8 cellular contexts compared by ENCODE assay signal in the genomic region with DNA sequence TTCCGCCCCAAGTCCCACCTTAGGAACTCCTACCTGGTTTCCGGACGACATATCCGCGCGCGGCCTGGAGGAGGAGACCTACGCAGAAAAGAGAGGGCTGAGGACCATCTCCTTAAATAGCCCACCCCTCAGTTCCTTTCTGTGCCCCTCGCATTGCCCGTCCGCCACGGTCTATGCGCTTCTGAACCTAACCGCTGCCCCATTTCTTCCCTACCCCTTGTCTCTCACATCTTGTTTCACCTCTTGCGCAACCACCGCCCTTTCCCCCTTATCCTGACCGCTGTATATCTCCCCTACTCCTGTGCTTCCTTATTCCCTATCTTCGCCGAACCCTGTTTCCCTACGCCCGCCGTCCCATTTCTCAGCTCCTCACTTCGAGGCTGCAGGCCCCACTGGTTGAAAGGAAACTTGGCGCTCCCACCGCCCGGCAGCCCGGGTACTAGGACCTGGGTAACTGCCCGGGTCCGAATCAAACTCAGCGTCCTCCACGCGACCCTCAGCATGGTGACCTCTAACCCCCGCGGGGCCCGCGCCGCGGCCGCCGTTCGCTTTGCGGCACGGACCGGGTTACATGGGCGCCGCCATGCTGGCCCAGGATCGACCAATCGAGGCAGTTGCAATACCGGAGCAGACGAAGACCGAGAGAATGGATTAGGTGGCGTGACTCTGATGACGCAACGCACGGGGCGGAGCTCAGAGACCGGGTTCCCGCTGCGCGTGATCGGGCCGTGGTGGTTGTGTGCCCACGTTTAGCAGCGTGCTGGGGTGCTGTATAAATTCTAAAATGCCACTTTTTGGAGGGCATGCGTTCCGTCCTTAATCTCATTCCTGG. TPM values are rescaled to one million over a fixed set of nuclear protein-coding genes. Genes with fewer than 3 reads are reported as not detected.
DNase-seq lines count a peak whose midpoint lies in the region; ATAC-seq and TF ChIP-seq lines count a peak whose summit lies in the region.

TSS of gene MRPS15 (minus strand) at position 612 of the 832 bp plus-strand sequence. CDS start at position 503, 109 bp downstream.

- peak within 1 kb of the TSS; percentile 86 for H4K12ac ChIP-seq in trophoblast cell (ENCODE audit: low read depth, low read length)

- intact Hi-C loops in transverse colon (cut with DNase I; ENCODE audit: low total_unique reads), result no loop called here

- H3K79me2 ChIP-seq in trophoblast cell (ENCODE audit: control insufficient read depth, insufficient read depth, low read length, poor library complexity), result peaks cover 8% of the 10 kb centered on the region

- no peak within 1 kb of the TSS for H3K23ac ChIP-seq in trophoblast cell (ENCODE audit: low read length)

- DNase-seq in GM12865 (ENCODE audit: low read depth) (peak; percentile 95), NCI-H1417 treated with DMSO at 0.1 percent for 48 hours (lab: John Stamatoyannopoulos, UW) (peak; percentile 66), SW480 (ENCODE audit: low spot score) (peak; percentile 92), adipocyte (ENCODE audit: low read depth) (peak; percentile 99), cardiac muscle cell (ENCODE audit: low read depth in 1 of 2, low spot score in 1 of 2) (peak; percentile 96 to 97), trophoblast cell (peak; percentile 91 to 97), transverse colon (peak; percentile 97)

- peak within 1 kb of the TSS; percentile 90 for H2AFZ ChIP-seq in trophoblast cell (ENCODE audit: insufficient read depth, low read length, poor library complexity)

- peak within 1 kb of the TSS; percentile 85 for H2BK5ac ChIP-seq in trophoblast cell (ENCODE audit: low read depth, low read length, poor library complexity)

- peak; percentile 86 for ATAC-seq in HG02763 (IDR thresholded peaks at IDR 0.05; ENCODE audit: unreplicated experiment)

- WGBS in trophoblast cell (ENCODE audit: extremely low coverage, insufficient coverage, insufficient read length), result no CpG with 5 or more reads among the region's 66 CpGs
- WGBS in transverse colon (ENCODE audit: low coverage in 1 of 2), 2 donors, result 1% methylated on average over 52 of the region's 66 CpGs; no CpG with 5 or more reads in 1 of the 2 donors

- TF ChIP-seq CTCF in GM12865 (IDR thresholded peaks at IDR 0.05; ENCODE audit: insufficient read depth, low read depth, low read length, missing control alignments), result no peak
- no peak for TF ChIP-seq CTCF in cardiac muscle cell (IDR thresholded peaks at IDR 0.05; ENCODE audit: low read depth, low read length)
- TF ChIP-seq CTCF in transverse colon (IDR thresholded peaks at IDR 0.05), result no peak

- H3K9me3 ChIP-seq in adipocyte (ENCODE audit: control insufficient read depth, low read length) (no peaks in the 10 kb centered on the region), cardiac muscle cell (ENCODE audit: low read depth) (no peaks in the 10 kb centered on the region), trophoblast cell (ENCODE audit: insufficient read depth, low read depth, low read length) (no peaks in the 10 kb centered on the region), transverse colon (no peaks in the 10 kb centered on the region)

- peak within 1 kb of the TSS; percentile 72 for H2AK5ac ChIP-seq in trophoblast cell (ENCODE audit: low read length)

- peak within 1 kb of the TSS; percentile 87 for H3K4me3 ChIP-seq in GM12865 (ENCODE audit: low read depth, low read length)
- peak within 1 kb of the TSS; percentile 96 for H3K4me3 ChIP-seq in adipocyte (ENCODE audit: low read length)
- H3K4me3 ChIP-seq in cardiac muscle cell, result peak within 1 kb of the TSS; percentile 77
- peak within 1 kb of the TSS; percentile 89 for H3K4me3 ChIP-seq in trophoblast cell (ENCODE audit: low read depth, low read length)
- H3K4me3 ChIP-seq in transverse colon, result peak within 1 kb of the TSS; percentile 49 to 87 (median 74)

- H3K79me1 ChIP-seq in trophoblast cell (ENCODE audit: low read length), result peaks cover 13% of the 10 kb centered on the region

- H3K27me3 ChIP-seq in adipocyte (replicated peaks; ENCODE audit: control insufficient read depth, insufficient read depth, low read length) (no peaks in the 10 kb centered on the region), cardiac muscle cell (no peaks in the 10 kb centered on the region), trophoblast cell (ENCODE audit: insufficient read depth, low read length) (no peaks in the 10 kb centered on the region), transverse colon (no peaks in the 10 kb centered on the region)

- peak within 1 kb of the TSS; percentile 98 for H3K9ac ChIP-seq in adipocyte (ENCODE audit: low read length)
- H3K9ac ChIP-seq in trophoblast cell (ENCODE audit: low read length), result peak within 1 kb of the TSS; percentile 87

- H4K91ac ChIP-seq in trophoblast cell (ENCODE audit: low read depth, low read length), result peak within 1 kb of the TSS; percentile 98

- H2BK120ac ChIP-seq in trophoblast cell (ENCODE audit: insufficient read depth, low read length, poor library complexity), result peak within 1 kb of the TSS; percentile 85

- in situ Hi-C loops in transverse colon (cut with MboI; ENCODE audit: low pct_ligation_motif_present in 1 of 4, low pct_unique_long_range_greater_than_20kb in 1 of 4, low sequenced_read_pairs in 3 of 4), result no loop called here

- H3K36me3 ChIP-seq in adipocyte (ENCODE audit: control insufficient read depth, insufficient read depth, low read length, severe bottlenecking), result peaks cover 33% of the 10 kb centered on the region
- H3K36me3 ChIP-seq in cardiac muscle cell, result peaks cover 2% of the 10 kb centered on the region
- H3K36me3 ChIP-seq in trophoblast cell (ENCODE audit: control insufficient read depth in 1 of 2, insufficient read depth in 2 of 2, low read length in 2 of 2), result peaks cover 22 to 33% of the 10 kb centered on the region in 2 experiments
- peaks cover 0 to 14% (median 4%) of the 10 kb centered on the region in 4 donors for H3K36me3 ChIP-seq in transverse colon

- peak within 1 kb of the TSS; percentile 88 for H3K14ac ChIP-seq in trophoblast cell (ENCODE audit: low read length)

- H3K4ac ChIP-seq in trophoblast cell (ENCODE audit: low read depth, low read length), result peak within 1 kb of the TSS; percentile 78

- peak within 1 kb of the TSS; percentile 12 for H2BK12ac ChIP-seq in trophoblast cell (ENCODE audit: low read length)

- TF ChIP-seq POLR2A in transverse colon (IDR thresholded peaks at IDR 0.05), result peak; percentile 56

- H3K4me1 ChIP-seq in adipocyte (ENCODE audit: control insufficient read depth, insufficient read depth, low read length) (peaks cover 15% of the 10 kb centered on the region), cardiac muscle cell (ENCODE audit: low read depth) (peaks cover 5% of the 10 kb centered on the region), trophoblast cell (ENCODE audit: control insufficient read depth in 1 of 2, insufficient read depth in 2 of 2, low read length in 2 of 2) (peaks cover 4 to 5% of the 10 kb centered on the region in 2 experiments), transverse colon (peaks cover 5 to 22% (median 14%) of the 10 kb centered on the region in 4 donors)

- H3K18ac ChIP-seq in trophoblast cell (ENCODE audit: low read length), result peak within 1 kb of the TSS; percentile 85

- peak within 1 kb of the TSS; percentile 97 for H4K8ac ChIP-seq in trophoblast cell (ENCODE audit: low read depth, low read length)

- H3K4me2 ChIP-seq in trophoblast cell (ENCODE audit: low read length), result peak within 1 kb of the TSS; percentile 78

- no peak for TF ChIP-seq EP300 in transverse colon (IDR thresholded peaks at IDR 0.05; ENCODE audit: low read depth)

- peak within 1 kb of the TSS; percentile 97 for H3K27ac ChIP-seq in cardiac muscle cell
- H3K27ac ChIP-seq in trophoblast cell (ENCODE audit: low read depth, low read length), result peak within 1 kb of the TSS; percentile 80
- H3K27ac ChIP-seq in transverse colon, result peak within 1 kb of the TSS; percentile 84 to 91 (median 89)

RNA-seq across cellular contexts. Expression of gene MRPS15, which starts in this region (rescaled TPM):
- total RNA-seq in cardiac muscle cell (83.5 and 134 TPM in 2 replicates), transverse colon (10 to 100 TPM; 19.5 to 59.5 (median 42.4) TPM)
- 143 and 166 TPM in 2 replicates for polyA plus RNA-seq in cardiac muscle cell
- 170 and 174 TPM in 2 replicates for polyA plus RNA-seq in trophoblast cell (2013)

Comparison
In these comparisons a context has a peak if more than half of its experiments do, and no peak if none do; other contexts are left out.
1. Peak in every context shown above with its lines: DNase-seq, ATAC-seq, H3K4me3 ChIP-seq and H3K27ac ChIP-seq.